Comparison of ENCODE assay signal across 2 cellular contexts in the genomic region with DNA sequence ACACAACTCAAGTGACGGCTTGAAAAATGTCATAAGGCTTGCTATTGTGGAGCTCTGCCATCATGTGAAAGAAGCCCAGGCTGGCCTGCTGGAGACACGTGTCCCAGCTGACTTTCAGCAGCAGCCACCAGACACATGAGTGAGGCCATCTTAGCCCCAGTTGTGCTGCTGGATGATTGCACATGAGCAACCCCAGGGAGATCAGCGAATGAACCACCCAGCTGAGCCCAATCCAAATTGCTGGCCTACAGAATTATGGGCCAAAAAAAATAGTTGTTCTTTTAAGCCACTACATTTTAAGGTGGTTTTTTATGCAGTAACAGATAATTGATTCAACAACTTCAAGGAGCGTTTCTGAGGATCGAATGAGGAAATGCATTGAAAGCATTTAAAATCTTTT.
TF ChIP-seq lines count a peak whose summit lies in the region.

No MANE protein-coding gene starts in this region.

TF ChIP-seq in HepG2, 621 proteins besides CTCF, POLR2A, EP300 and RAD21:
- peak; percentile 99 for TF ChIP-seq ZNF331 (CRISPR knock-in tag; IDR thresholded peaks at IDR 0.05)
- TF ChIP-seq ZNF605 (CRISPR knock-in tag; IDR thresholded peaks at IDR 0.05): no peak

TF ChIP-seq in K562, 482 proteins besides CTCF, POLR2A, EP300 and RAD21:
- TF ChIP-seq ZNF134 (CRISPR knock-in tag; conservative IDR thresholded peaks at IDR 0.05): no peak
- TF ChIP-seq HMG20A (CRISPR knock-in tag; conservative IDR thresholded peaks at IDR 0.05): no peak
- TF ChIP-seq, protein P1, sequence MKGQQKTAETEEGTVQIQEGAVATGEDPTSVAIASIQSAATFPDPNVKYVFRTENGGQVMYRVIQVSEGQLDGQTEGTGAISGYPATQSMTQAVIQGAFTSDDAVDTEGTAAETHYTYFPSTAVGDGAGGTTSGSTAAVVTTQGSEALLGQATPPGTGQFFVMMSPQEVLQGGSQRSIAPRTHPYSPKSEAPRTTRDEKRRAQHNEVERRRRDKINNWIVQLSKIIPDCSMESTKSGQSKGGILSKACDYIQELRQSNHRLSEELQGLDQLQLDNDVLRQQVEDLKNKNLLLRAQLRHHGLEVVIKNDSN (CRISPR knock-in tag; IDR thresholded peaks at IDR 0.05): 0 out of 2 replicates have a peak, but pooled peaks have one; percentile 25
- TF ChIP-seq, protein P2, sequence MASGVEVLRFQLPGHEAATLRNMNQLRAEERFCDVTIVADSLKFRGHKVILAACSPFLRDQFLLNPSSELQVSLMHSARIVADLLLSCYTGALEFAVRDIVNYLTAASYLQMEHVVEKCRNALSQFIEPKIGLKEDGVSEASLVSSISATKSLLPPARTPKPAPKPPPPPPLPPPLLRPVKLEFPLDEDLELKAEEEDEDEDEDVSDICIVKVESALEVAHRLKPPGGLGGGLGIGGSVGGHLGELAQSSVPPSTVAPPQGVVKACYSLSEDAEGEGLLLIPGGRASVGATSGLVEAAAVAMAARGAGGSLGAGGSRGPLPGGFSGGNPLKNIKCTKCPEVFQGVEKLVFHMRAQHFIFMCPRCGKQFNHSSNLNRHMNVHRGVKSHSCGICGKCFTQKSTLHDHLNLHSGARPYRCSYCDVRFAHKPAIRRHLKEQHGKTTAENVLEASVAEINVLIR (CRISPR knock-in tag; IDR thresholded peaks at IDR 0.05): no peak
- no peak for TF ChIP-seq DPF2 (IDR thresholded peaks at IDR 0.05)
- no peak for TF ChIP-seq ZNF3 (CRISPR knock-in tag; IDR thresholded peaks at IDR 0.05)
- no peak for TF ChIP-seq ZNF239 (CRISPR knock-in tag; IDR thresholded peaks at IDR 0.05)
